Comparison of ENCODE assay signal across 19 cellular contexts in the genomic region with DNA sequence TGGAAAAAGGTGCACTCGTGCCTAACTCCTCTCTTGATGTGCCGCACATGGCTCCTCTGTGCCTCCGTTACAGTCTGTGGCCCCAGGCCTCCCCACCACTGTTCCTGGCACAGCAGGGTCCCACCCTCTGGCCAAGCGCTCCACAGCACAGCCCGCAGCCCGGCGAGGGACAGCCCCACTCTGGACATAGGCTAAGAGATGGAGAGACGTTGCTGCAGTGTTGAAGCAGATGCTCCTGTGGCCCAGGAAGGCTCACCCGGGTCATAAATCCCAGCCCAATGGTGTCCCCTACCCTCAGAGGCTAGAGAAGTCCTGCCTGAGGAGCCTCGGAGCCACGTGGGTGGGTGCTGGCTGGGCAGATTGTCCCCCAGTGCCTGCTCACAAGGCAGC.
"Had no signal": no experiment of that assay in that cellular context is flagged by ENCODE, and none has a peak within 500 bp of the region (broad histone marks: within the 10 kb centered on the region; RNA-seq: fewer than 3 reads in every experiment).

No MANE protein-coding gene starts in this region.

- H3K27ac ChIP-seq: lower lobe of right lung had no signal

- H3K4me3 ChIP-seq: dorsolateral prefrontal cortex, lower lobe of right lung, stomach had no signal

- FAIRE-seq: colon, islet of Langerhans had no signal

- H3K27me3 Mint-ChIP-seq: activated CD4-positive, alpha-beta memory T cell treated with anti-CD3 and anti-CD28 coated beads, Interleukin-2, amount 10 ng/mL, durations not matched to agents 7 days and 5 days had no signal

- H3K27ac Mint-ChIP-seq: activated CD4-positive, alpha-beta memory T cell treated with anti-CD3 and anti-CD28 coated beads, Interleukin-2, amount 10 ng/mL, durations not matched to agents 7 days and 5 days; activated naive CD8-positive, alpha-beta T cell treated with anti-CD3 and anti-CD28 coated beads, Interleukin-2, amount 10 ng/mL, durations not matched to agents 7 days and 5 days; activated T-helper 17 cell treated with anti-CD3 and anti-CD28 coated beads, Interleukin-2, amount 50 U/mL, for 72 hours; nephron progenitor cell had no signal

- DNase-seq: activated CD4-positive, alpha-beta memory T cell treated with anti-CD3 and anti-CD28 coated beads, Interleukin-2, amount 10 ng/mL, durations not matched to agents 7 days and 5 days; activated CD4-positive, alpha-beta T cell treated with anti-CD3 and anti-CD28 coated beads for 48 hours; activated naive CD4-positive, alpha-beta T cell treated with Interleukin-2 at 50 U/mL for 16 hours; activated naive CD8-positive, alpha-beta T cell treated with anti-CD3 and anti-CD28 coated beads, Interleukin-2, amount 10 ng/mL, durations not matched to agents 7 days and 5 days; activated T-cell treated with anti-CD3 and anti-CD28 coated beads, Interleukin-2, amount 50 U/mL, for 1 hour; amygdala; caudate nucleus; dorsolateral prefrontal cortex; left colon; lower lobe of right lung; nephron progenitor cell; stimulated activated CD4-positive, alpha-beta T cell treated with anti-CD3 and anti-CD28 coated beads, Interleukin-12 subunit alpha, Interleukin-12 subunit beta, amount 100 ng/mL, for 4 hours; stimulated activated CD4-positive, alpha-beta T cell treated with anti-CD3 and anti-CD28 coated beads, Interleukin-1b, Interleukin-23, amount 100 ng/mL, for 48 hours; stimulated activated CD8-positive, alpha-beta memory T cell treated with anti-CD3 and anti-CD28 coated beads, Interleukin-4, amount 100 ng/mL, for 48 hours had no signal

- ATAC-seq: activated T-helper 17 cell treated with anti-CD3 and anti-CD28 coated beads, Interleukin-2, amount 50 U/mL, for 72 hours; lower lobe of right lung had no signal

- H3K9me3 ChIP-seq: lower lobe of right lung, stomach had no signal

- H3K36me3 ChIP-seq: lower lobe of right lung, stomach had no signal

- H3K36me3 Mint-ChIP-seq: activated naive CD8-positive, alpha-beta T cell treated with anti-CD3 and anti-CD28 coated beads, Interleukin-2, amount 10 ng/mL, durations not matched to agents 7 days and 5 days; mesothelial cell of epicardium had no signal

- H3K27me3 ChIP-seq: dorsolateral prefrontal cortex, stomach had no signal

- H3K4me3 Mint-ChIP-seq: activated CD4-positive, alpha-beta memory T cell treated with anti-CD3 and anti-CD28 coated beads, Interleukin-2, amount 10 ng/mL, durations not matched to agents 7 days and 5 days; activated naive CD8-positive, alpha-beta T cell treated with anti-CD3 and anti-CD28 coated beads, Interleukin-2, amount 10 ng/mL, durations not matched to agents 7 days and 5 days; activated T-helper 17 cell treated with anti-CD3 and anti-CD28 coated beads, Interleukin-2, amount 50 U/mL, for 72 hours; mesothelial cell of epicardium; nephron progenitor cell had no signal

- H3K9me3 Mint-ChIP-seq: activated CD4-positive, alpha-beta memory T cell treated with anti-CD3 and anti-CD28 coated beads, Interleukin-2, amount 10 ng/mL, durations not matched to agents 7 days and 5 days; activated naive CD8-positive, alpha-beta T cell treated with anti-CD3 and anti-CD28 coated beads, Interleukin-2, amount 10 ng/mL, durations not matched to agents 7 days and 5 days; activated T-helper 17 cell treated with anti-CD3 and anti-CD28 coated beads, Interleukin-2, amount 50 U/mL, for 72 hours; mesothelial cell of epicardium; nephron progenitor cell had no signal
